Comparison of ENCODE assay signal across 1 cellular context in the genomic region with DNA sequence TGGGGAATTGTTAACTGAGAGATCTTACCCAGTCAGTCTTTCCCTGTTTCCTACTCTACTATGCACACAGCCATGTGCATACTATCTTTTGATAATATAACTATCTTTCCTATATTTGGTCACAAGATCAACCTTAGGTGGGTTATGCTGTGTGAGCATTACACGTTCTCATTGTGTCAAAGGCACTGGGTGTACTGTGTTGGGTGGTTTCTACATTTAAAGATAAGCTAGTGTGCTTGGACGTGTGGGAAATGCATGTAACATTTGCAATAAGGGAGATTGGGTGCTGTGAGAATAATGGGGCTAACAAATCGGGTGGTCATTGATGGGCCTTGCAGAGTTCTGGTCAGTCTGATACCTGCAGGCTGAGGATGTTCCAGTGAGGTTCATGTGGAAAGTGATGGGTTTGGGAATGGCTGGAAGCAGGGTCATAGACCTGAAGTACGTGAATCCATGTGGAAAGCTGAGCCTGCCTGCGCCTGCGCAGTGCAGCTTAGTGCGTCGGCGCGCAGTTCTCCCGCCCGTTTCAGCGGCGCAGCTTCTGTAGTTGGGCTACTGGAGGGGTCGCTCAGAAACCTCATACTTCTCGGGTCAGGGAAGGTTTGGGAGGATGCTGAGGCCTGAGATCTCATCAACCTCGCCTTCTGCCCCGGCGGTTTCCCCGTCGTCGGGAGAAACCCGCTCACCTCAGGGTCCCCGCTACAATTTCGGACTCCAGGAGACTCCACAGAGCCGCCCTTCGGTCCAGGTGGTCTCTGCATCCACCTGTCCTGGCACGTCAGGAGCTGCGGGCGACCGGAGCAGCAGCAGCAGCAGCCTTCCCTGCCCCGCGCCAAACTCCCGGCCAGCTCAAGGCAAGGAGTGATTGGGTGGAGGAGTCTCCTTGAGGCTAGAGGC.
A peak's percentile ranks its signal among the peaks of the same experiment; 100 is the strongest.
TF ChIP-seq lines count a peak whose summit lies in the region.

A gene (plus strand): TSS at position 507 of the 897 bp plus-strand sequence. CDS start 104 bp downstream, at position 611.

TF ChIP-seq in K562, 482 proteins besides CTCF, POLR2A, EP300 and RAD21 (continued from another document and continues in another):
- TF ChIP-seq, protein P1, sequence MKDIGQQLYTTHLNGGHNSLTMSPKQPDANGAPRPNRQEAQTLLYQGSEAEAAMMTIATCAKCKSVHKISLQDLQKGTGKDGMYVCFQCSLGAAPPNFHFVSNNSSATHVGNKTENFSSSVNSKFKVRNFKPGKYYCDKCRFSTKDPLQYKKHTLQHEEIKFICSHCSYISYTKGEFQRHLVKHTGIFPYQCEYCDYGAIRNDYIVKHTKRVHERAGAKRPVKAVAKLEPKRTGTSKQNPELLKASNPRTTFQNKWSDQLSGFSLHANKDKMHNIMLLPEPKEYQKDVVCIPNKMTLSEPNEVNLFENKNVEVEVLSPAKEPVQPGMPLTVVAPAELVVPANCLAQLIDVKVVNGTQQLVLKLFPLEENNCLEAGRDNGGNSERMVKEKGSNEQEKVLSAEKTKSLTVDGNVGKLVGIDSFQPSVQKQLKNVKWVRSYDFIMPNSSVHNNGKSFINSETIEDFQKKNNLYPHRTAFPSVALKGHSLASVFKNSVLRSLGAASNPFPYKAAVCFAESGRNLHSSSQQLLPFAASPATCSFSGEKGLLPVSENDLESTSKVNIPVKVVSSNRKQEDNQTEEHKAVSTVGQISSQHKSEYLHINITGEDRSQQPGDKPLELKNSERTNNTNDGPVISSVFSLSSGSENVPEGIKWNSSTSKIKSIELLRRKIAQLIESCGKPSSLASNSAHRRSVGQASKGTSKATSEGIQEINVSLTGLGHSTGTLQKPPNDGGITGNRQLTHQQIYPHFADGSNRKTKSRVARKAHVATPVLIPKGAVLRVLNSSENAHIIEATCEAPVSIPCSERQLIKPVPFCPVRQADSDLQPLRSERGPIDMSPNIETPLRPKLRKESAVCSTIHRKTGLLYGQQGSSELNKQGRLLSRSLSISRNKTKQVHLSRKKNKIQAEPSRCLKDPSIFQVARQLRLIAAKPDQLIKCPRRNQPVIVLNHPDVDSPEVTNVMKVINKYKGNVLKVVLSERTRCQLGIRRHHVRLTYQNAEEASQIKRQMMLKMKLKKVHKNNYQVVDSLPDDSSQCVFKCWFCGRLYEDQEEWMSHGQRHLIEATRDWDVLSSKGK (CRISPR knock-in tag; IDR thresholded peaks at IDR 0.05): no peak
- TF ChIP-seq CBX8 (IDR thresholded peaks at IDR 0.05; ENCODE audit: borderline replicate concordance, extremely low read depth, low read depth, low read length, poor library complexity, severe bottlenecking) (no peak), RBM17 (IDR thresholded peaks at IDR 0.05; ENCODE audit: borderline replicate concordance, low read depth, low read length) (no peak), ZNF79 (CRISPR knock-in tag; IDR thresholded peaks at IDR 0.05; ENCODE audit: low read depth) (no peak), TAF15 (IDR thresholded peaks at IDR 0.05; ENCODE audit: low read depth, low read length) (peak; percentile 97; the same call in 1 of the 2 replicates), NELFE (IDR thresholded peaks at IDR 0.05; ENCODE audit: insufficient read depth, insufficient read length) (no peak), MECOM (CRISPR knock-in tag; IDR thresholded peaks at IDR 0.05) (0 out of 2 replicates have a peak, but pooled peaks have one; percentile 34), SP2 (IDR thresholded peaks at IDR 0.05; ENCODE audit: extremely low read depth, low read depth, low read length, poor library complexity, severe bottlenecking) (no peak), KLF10 (CRISPR knock-in tag; IDR thresholded peaks at IDR 0.05) (peak; percentile 83; the same call in 1 of the 2 replicates), ZNF785 (CRISPR knock-in tag; IDR thresholded peaks at IDR 0.05) (no peak), ZNF12 (CRISPR knock-in tag; IDR thresholded peaks at IDR 0.05) (no peak), NFATC3 (IDR thresholded peaks at IDR 0.05) (0 out of 2 replicates have a peak, but pooled peaks have one; percentile 61), RBM14 (IDR thresholded peaks at IDR 0.05; ENCODE audit: borderline replicate concordance, insufficient read depth, low read depth, low read length) (0 out of 2 replicates have a peak, but pooled peaks have one; percentile 63), KDM5B (IDR thresholded peaks at IDR 0.05; ENCODE audit: insufficient replicate concordance, low read depth, low read length) (peak; percentile 34), TBP (optimal IDR thresholded peaks at IDR 0.05; ENCODE audit: low read depth, low read length) (no peak), KAT2B (IDR thresholded peaks at IDR 0.05; ENCODE audit: low read depth, low read length) (no peak), ZNF140 (CRISPR knock-in tag; IDR thresholded peaks at IDR 0.05) (no peak), RFX1 (IDR thresholded peaks at IDR 0.05) (no peak), ZNF212 (CRISPR knock-in tag; IDR thresholded peaks at IDR 0.05) (peak; percentile 84), CC2D1A (IDR thresholded peaks at IDR 0.05) (no peak), ZNF431 (CRISPR knock-in tag; IDR thresholded peaks at IDR 0.05) (no peak), ESRRB (CRISPR knock-in tag; IDR thresholded peaks at IDR 0.05; ENCODE audit: borderline replicate concordance) (peak; percentile 78; the same call in 1 of the 2 replicates), BRCA1 (IDR thresholded peaks at IDR 0.05) (no peak), BRCA1 (CRISPR knock-in tag; IDR thresholded peaks at IDR 0.05) (no peak), COPS2 (conservative IDR thresholded peaks at IDR 0.05) (no peak), HNRNPH1 (optimal IDR thresholded peaks at IDR 0.05; ENCODE audit: low read depth, low read length) (no peak), POLR2AphosphoS5 (IDR thresholded peaks at IDR 0.05; ENCODE audit: control insufficient read depth, insufficient read depth, low read depth, low read length) (peak; percentile 79), ZNF316 (IDR thresholded peaks at IDR 0.05) (0 out of 2 replicates have a peak, but pooled peaks have one; percentile 29), MTA2 (IDR thresholded peaks at IDR 0.05; ENCODE audit: low read depth) (no peak)
- TF ChIP-seq, protein P2, sequence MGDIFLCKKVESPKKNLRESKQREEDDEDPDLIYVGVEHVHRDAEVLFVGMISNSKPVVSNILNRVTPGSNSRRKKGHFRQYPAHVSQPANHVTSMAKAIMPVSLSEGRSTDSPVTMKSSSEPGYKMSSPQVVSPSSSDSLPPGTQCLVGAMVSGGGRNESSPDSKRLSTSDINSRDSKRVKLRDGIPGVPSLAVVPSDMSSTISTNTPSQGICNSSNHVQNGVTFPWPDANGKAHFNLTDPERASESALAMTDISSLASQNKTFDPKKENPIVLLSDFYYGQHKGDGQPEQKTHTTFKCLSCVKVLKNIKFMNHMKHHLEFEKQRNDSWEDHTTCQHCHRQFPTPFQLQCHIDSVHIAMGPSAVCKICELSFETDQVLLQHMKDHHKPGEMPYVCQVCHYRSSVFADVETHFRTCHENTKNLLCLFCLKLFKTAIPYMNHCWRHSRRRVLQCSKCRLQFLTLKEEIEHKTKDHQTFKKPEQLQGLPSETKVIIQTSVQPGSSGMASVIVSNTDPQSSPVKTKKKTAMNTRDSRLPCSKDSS (IDR thresholded peaks at IDR 0.05; ENCODE audit: low read depth, partially characterized antibody): no peak
- TF ChIP-seq, protein P3, sequence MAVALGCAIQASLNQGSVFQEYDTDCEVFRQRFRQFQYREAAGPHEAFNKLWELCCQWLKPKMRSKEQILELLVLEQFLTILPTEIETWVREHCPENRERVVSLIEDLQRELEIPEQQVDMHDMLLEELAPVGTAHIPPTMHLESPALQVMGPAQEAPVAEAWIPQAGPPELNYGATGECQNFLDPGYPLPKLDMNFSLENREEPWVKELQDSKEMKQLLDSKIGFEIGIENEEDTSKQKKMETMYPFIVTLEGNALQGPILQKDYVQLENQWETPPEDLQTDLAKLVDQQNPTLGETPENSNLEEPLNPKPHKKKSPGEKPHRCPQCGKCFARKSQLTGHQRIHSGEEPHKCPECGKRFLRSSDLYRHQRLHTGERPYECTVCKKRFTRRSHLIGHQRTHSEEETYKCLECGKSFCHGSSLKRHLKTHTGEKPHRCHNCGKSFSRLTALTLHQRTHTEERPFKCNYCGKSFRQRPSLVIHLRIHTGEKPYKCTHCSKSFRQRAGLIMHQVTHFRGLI (CRISPR knock-in tag; IDR thresholded peaks at IDR 0.05): no peak
- TF ChIP-seq, protein P4, sequence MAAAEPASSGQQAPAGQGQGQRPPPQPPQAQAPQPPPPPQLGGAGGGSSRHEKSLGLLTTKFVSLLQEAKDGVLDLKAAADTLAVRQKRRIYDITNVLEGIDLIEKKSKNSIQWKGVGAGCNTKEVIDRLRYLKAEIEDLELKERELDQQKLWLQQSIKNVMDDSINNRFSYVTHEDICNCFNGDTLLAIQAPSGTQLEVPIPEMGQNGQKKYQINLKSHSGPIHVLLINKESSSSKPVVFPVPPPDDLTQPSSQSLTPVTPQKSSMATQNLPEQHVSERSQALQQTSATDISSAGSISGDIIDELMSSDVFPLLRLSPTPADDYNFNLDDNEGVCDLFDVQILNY (CRISPR knock-in tag; IDR thresholded peaks at IDR 0.05): no peak
- TF ChIP-seq, protein P5, sequence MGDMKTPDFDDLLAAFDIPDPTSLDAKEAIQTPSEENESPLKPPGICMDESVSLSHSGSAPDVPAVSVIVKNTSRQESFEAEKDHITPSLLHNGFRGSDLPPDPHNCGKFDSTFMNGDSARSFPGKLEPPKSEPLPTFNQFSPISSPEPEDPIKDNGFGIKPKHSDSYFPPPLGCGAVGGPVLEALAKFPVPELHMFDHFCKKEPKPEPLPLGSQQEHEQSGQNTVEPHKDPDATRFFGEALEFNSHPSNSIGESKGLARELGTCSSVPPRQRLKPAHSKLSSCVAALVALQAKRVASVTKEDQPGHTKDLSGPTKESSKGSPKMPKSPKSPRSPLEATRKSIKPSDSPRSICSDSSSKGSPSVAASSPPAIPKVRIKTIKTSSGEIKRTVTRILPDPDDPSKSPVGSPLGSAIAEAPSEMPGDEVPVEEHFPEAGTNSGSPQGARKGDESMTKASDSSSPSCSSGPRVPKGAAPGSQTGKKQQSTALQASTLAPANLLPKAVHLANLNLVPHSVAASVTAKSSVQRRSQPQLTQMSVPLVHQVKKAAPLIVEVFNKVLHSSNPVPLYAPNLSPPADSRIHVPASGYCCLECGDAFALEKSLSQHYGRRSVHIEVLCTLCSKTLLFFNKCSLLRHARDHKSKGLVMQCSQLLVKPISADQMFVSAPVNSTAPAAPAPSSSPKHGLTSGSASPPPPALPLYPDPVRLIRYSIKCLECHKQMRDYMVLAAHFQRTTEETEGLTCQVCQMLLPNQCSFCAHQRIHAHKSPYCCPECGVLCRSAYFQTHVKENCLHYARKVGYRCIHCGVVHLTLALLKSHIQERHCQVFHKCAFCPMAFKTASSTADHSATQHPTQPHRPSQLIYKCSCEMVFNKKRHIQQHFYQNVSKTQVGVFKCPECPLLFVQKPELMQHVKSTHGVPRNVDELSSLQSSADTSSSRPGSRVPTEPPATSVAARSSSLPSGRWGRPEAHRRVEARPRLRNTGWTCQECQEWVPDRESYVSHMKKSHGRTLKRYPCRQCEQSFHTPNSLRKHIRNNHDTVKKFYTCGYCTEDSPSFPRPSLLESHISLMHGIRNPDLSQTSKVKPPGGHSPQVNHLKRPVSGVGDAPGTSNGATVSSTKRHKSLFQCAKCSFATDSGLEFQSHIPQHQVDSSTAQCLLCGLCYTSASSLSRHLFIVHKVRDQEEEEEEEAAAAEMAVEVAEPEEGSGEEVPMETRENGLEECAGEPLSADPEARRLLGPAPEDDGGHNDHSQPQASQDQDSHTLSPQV (IDR thresholded peaks at IDR 0.05): no peak
- TF ChIP-seq, protein P6, sequence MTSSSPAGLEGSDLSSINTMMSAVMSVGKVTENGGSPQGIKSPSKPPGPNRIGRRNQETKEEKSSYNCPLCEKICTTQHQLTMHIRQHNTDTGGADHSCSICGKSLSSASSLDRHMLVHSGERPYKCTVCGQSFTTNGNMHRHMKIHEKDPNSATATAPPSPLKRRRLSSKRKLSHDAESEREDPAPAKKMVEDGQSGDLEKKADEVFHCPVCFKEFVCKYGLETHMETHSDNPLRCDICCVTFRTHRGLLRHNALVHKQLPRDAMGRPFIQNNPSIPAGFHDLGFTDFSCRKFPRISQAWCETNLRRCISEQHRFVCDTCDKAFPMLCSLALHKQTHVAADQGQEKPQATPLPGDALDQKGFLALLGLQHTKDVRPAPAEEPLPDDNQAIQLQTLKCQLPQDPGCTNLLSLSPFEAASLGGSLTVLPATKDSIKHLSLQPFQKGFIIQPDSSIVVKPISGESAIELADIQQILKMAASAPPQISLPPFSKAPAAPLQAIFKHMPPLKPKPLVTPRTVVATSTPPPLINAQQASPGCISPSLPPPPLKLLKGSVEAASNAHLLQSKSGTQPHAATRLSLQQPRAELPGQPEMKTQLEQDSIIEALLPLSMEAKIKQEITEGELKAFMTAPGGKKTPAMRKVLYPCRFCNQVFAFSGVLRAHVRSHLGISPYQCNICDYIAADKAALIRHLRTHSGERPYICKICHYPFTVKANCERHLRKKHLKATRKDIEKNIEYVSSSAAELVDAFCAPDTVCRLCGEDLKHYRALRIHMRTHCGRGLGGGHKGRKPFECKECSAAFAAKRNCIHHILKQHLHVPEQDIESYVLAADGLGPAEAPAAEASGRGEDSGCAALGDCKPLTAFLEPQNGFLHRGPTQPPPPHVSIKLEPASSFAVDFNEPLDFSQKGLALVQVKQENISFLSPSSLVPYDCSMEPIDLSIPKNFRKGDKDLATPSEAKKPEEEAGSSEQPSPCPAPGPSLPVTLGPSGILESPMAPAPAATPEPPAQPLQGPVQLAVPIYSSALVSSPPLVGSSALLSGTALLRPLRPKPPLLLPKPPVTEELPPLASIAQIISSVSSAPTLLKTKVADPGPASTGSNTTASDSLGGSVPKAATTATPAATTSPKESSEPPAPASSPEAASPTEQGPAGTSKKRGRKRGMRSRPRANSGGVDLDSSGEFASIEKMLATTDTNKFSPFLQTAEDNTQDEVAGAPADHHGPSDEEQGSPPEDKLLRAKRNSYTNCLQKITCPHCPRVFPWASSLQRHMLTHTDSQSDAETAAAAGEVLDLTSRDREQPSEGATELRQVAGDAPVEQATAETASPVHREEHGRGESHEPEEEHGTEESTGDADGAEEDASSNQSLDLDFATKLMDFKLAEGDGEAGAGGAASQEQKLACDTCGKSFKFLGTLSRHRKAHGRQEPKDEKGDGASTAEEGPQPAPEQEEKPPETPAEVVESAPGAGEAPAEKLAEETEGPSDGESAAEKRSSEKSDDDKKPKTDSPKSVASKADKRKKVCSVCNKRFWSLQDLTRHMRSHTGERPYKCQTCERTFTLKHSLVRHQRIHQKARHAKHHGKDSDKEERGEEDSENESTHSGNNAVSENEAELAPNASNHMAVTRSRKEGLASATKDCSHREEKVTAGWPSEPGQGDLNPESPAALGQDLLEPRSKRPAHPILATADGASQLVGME (CRISPR knock-in tag; IDR thresholded peaks at IDR 0.05): no peak
- TF ChIP-seq, protein P7, sequence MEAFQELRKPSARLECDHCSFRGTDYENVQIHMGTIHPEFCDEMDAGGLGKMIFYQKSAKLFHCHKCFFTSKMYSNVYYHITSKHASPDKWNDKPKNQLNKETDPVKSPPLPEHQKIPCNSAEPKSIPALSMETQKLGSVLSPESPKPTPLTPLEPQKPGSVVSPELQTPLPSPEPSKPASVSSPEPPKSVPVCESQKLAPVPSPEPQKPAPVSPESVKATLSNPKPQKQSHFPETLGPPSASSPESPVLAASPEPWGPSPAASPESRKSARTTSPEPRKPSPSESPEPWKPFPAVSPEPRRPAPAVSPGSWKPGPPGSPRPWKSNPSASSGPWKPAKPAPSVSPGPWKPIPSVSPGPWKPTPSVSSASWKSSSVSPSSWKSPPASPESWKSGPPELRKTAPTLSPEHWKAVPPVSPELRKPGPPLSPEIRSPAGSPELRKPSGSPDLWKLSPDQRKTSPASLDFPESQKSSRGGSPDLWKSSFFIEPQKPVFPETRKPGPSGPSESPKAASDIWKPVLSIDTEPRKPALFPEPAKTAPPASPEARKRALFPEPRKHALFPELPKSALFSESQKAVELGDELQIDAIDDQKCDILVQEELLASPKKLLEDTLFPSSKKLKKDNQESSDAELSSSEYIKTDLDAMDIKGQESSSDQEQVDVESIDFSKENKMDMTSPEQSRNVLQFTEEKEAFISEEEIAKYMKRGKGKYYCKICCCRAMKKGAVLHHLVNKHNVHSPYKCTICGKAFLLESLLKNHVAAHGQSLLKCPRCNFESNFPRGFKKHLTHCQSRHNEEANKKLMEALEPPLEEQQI (IDR thresholded peaks at IDR 0.05): no peak
